8 cellular contexts compared by ENCODE assay signal in the genomic region with DNA sequence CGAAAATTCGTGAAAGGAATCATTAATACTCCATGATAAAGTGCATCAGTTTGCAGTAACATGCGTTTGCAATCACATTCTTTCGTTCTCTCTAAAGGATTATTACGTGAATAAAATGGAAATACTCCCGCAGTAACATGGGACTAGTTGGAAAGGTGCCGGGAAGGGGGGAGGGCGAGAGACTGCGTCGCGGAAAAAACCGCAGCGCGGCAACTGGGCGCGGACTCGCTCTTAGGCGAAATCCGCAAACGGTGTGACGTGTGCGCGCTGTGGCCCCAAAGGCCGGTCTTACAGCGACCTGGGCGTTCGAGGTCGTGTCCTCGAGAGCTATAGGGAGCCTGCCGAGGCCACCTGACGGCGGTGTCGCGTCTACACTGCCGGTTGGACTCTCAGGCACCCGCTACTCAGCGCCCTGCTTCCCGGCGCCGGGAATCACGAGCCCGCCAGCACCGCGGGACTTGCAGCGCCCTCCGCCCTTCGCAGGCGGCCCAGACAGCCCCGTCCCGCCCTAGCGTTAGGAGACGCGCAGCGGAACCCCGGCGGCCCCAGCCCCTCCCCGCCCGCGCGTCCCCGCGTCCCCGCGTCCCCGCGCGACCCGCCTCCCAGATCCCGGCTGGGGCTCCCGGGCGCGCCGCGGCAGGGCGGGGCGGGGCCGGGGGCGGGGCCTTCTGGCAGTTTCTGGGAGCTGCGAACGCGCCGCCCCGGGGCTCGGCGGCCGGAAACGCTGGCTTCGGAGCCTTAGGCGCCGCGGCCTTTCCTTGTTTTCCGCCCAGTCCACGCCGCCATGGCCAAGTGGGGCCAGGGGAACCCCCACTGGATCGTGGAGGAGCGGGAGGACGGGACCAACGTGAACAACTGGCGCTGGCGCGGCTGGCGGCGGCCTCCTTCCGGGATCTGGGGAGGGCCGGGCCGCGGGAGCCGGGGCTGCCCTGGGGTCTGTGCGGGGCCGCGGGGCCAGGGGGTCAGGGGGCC. TPM values are rescaled to one million over a fixed set of nuclear protein-coding genes. Genes with fewer than 3 reads are reported as not detected.
DNase-seq lines count a peak whose midpoint lies in the region; ATAC-seq lines count a peak whose summit lies in the region.

No MANE protein-coding gene starts in this region.

- intact Hi-C loops in left colon (cut with DNase I, micrococcal nuclease) = loop anchor here in 1 of 2 donors (10.0 kb wide), 1 partner anchor 302 kb away; no protein-coding TSS in a partner anchor

- peak; percentile 87 for ATAC-seq in GM19324 (IDR thresholded peaks at IDR 0.05; ENCODE audit: low FRiP score, unreplicated experiment)
- peak; percentile 58 for ATAC-seq in HG03457 (IDR thresholded peaks at IDR 0.05; ENCODE audit: unreplicated experiment)
- peak; percentile 91 for ATAC-seq in left colon

- DNase-seq in C1 segment of cervical spinal cord (lab: John Stamatoyannopoulos, UW) (peak; percentile 40 to 98 (median 86)), NCI-H524 (lab: John Stamatoyannopoulos, UW) (peak; percentile 83 to 87), left colon (peak; percentile 93 to 96)
- peak; percentile 91 to 93 for DNase-seq in activated CD4-positive, alpha-beta T cell treated with anti-CD3 and anti-CD28 coated beads for 4 hours
- DNase-seq in stimulated activated CD4-positive, alpha-beta T cell treated with anti-CD3 and anti-CD28 coated beads, Interleukin-1b, Interleukin-23, amount 100 ng/mL, for 4 hours (ENCODE audit: low read depth in 2 of 2) = peak; percentile 88 to 97

- peak overlapping the region; percentile 99 for H3K27ac ChIP-seq in cingulate gyrus (ENCODE audit: low read depth, low read length)

RNA-seq across cellular contexts. Expression of a gene that starts 15.1 kb away (rescaled TPM):
- total RNA-seq in left colon = 1 to 10 TPM; 2.0 to 2.2 TPM

Comparison
In these comparisons a context has a peak if more than half of its experiments do, and no peak if none do; other contexts are left out.
1. Peak in every context shown above with its lines: DNase-seq, ATAC-seq and H3K27ac ChIP-seq.